In genomic region chr1:58714594-58714993, GRCh38 we compare ENCODE assay signal across 1 cellular context.
TF ChIP-seq lines count a peak whose summit lies in the region.

No MANE protein-coding gene starts in this region.

TF ChIP-seq in HepG2, 621 proteins besides CTCF, POLR2A, EP300 and RAD21 (continued from another document):
- TF ChIP-seq TRAFD1 (CRISPR knock-in tag; IDR thresholded peaks at IDR 0.05; ENCODE audit: borderline replicate concordance), result no peak
- TF ChIP-seq DR1 (CRISPR knock-in tag; IDR thresholded peaks at IDR 0.05), result no peak
